ENCODE assay signal across 1 cellular context in the genomic region with DNA sequence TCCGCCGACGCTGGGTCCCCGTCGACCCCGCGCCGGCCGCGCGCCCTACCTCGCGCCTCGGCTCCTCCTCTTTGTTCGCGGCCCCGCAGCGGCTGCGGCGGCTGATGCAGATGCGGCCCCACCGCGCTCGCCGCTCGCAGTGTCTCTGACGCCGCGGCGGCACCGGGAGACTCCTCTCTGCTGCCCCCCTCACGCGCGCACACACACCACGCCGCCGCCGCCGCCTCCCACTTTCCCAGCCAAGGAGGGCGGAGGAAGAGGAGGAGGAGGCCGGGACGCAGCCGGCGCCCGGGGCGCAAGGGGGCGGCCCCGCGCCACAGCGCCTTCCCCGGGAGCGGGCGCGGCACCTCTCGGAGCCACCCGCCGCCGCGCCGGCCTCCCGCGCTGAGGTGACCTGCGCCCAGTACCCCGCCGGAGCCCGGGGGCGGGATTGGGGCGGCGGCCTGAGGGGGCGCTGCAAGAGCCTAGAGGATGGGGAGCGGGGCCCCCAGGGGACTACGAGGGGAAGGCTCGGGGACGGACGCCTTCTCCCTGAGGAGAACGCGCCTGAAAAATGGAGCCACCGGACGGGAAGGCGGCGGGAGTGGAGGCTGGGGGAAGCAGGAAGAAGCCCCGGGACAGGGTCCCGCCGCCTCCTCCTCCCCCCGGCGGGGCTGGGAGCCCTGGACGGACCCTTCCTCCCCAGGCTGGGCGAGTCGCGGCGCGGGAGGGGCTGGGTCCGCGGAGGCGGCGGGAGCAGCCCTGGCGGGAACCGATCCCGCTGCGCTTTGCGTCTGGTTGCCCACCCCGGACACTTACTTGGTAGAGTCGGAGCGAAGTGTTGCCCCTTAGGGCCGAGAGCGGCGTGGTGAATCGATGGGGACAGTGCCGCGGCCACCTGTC.
TF ChIP-seq lines count a peak whose summit lies in the region.

A gene (minus strand): TSS at position 147 of the 882 bp plus-strand sequence. CDS start 1,744 bp downstream, outside the sequence.

TF ChIP-seq in HepG2, 621 proteins besides CTCF, POLR2A, EP300 and RAD21 (continued from another document and continues in another):
- TF ChIP-seq, protein P1, sequence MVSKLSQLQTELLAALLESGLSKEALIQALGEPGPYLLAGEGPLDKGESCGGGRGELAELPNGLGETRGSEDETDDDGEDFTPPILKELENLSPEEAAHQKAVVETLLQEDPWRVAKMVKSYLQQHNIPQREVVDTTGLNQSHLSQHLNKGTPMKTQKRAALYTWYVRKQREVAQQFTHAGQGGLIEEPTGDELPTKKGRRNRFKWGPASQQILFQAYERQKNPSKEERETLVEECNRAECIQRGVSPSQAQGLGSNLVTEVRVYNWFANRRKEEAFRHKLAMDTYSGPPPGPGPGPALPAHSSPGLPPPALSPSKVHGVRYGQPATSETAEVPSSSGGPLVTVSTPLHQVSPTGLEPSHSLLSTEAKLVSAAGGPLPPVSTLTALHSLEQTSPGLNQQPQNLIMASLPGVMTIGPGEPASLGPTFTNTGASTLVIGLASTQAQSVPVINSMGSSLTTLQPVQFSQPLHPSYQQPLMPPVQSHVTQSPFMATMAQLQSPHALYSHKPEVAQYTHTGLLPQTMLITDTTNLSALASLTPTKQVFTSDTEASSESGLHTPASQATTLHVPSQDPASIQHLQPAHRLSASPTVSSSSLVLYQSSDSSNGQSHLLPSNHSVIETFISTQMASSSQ (IDR thresholded peaks at IDR 0.05; ENCODE audit: low read depth): no peak
- TF ChIP-seq, protein P1 (CRISPR knock-in tag; IDR thresholded peaks at IDR 0.05; ENCODE audit: borderline replicate concordance): no peak
- TF ChIP-seq ZMAT3 (CRISPR knock-in tag; conservative IDR thresholded peaks at IDR 0.05) (no peak), ZNF329 (CRISPR knock-in tag; IDR thresholded peaks at IDR 0.05; ENCODE audit: low read depth) (0 out of 2 replicates have a peak, but pooled peaks have one; percentile 51), TCF12 (IDR thresholded peaks at IDR 0.05) (no peak), TCF12 (CRISPR knock-in tag; IDR thresholded peaks at IDR 0.05) (no peak), ZNF383 (CRISPR knock-in tag; IDR thresholded peaks at IDR 0.05; ENCODE audit: borderline replicate concordance) (peak; percentile 49; the same call in 1 of the 2 replicates), ZNF563 (CRISPR knock-in tag; IDR thresholded peaks at IDR 0.05) (no peak; the same call in 1 of the 2 replicates), ZNF121 (CRISPR knock-in tag; IDR thresholded peaks at IDR 0.05) (peak; percentile 25; the same call in 1 of the 2 replicates), SKI (IDR thresholded peaks at IDR 0.05; ENCODE audit: partially characterized antibody) (peak; percentile 79), STAT5B (CRISPR knock-in tag; IDR thresholded peaks at IDR 0.05) (no peak), ZNF788 (CRISPR knock-in tag; IDR thresholded peaks at IDR 0.05; ENCODE audit: borderline replicate concordance) (no peak), ZNF777 (CRISPR knock-in tag; IDR thresholded peaks at IDR 0.05) (peak; percentile 85; the same call in 1 of the 2 replicates), TBL1XR1 (IDR thresholded peaks at IDR 0.05; ENCODE audit: borderline replicate concordance, low read length, partially characterized antibody) (no peak), ZNF562 (CRISPR knock-in tag; IDR thresholded peaks at IDR 0.05; ENCODE audit: borderline replicate concordance) (no peak), ZNF232 (CRISPR knock-in tag; IDR thresholded peaks at IDR 0.05; ENCODE audit: borderline replicate concordance) (0 out of 2 replicates have a peak, but pooled peaks have one; percentile 36), GZF1 (CRISPR knock-in tag; IDR thresholded peaks at IDR 0.05) (no peak), ZFP62 (CRISPR knock-in tag; IDR thresholded peaks at IDR 0.05) (no peak), NFKB2 (CRISPR knock-in tag; IDR thresholded peaks at IDR 0.05; ENCODE audit: borderline replicate concordance) (peak; percentile 1; the same call in 1 of the 2 replicates), IRX3 (CRISPR knock-in tag; IDR thresholded peaks at IDR 0.05; ENCODE audit: borderline replicate concordance, low read depth) (no peak), GABPB1 (CRISPR knock-in tag; IDR thresholded peaks at IDR 0.05) (no peak; the same call in none of the 2 replicates)
- TF ChIP-seq, protein P2, sequence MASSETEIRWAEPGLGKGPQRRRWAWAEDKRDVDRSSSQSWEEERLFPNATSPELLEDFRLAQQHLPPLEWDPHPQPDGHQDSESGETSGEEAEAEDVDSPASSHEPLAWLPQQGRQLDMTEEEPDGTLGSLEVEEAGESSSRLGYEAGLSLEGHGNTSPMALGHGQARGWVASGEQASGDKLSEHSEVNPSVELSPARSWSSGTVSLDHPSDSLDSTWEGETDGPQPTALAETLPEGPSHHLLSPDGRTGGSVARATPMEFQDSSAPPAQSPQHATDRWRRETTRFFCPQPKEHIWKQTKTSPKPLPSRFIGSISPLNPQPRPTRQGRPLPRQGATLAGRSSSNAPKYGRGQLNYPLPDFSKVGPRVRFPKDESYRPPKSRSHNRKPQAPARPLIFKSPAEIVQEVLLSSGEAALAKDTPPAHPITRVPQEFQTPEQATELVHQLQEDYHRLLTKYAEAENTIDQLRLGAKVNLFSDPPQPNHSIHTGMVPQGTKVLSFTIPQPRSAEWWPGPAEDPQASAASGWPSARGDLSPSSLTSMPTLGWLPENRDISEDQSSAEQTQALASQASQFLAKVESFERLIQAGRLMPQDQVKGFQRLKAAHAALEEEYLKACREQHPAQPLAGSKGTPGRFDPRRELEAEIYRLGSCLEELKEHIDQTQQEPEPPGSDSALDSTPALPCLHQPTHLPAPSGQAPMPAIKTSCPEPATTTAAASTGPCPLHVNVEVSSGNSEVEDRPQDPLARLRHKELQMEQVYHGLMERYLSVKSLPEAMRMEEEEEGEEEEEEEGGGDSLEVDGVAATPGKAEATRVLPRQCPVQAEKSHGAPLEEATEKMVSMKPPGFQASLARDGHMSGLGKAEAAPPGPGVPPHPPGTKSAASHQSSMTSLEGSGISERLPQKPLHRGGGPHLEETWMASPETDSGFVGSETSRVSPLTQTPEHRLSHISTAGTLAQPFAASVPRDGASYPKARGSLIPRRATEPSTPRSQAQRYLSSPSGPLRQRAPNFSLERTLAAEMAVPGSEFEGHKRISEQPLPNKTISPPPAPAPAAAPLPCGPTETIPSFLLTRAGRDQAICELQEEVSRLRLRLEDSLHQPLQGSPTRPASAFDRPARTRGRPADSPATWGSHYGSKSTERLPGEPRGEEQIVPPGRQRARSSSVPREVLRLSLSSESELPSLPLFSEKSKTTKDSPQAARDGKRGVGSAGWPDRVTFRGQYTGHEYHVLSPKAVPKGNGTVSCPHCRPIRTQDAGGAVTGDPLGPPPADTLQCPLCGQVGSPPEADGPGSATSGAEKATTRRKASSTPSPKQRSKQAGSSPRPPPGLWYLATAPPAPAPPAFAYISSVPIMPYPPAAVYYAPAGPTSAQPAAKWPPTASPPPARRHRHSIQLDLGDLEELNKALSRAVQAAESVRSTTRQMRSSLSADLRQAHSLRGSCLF (CRISPR knock-in tag; IDR thresholded peaks at IDR 0.05; ENCODE audit: borderline replicate concordance): no peak
- TF ChIP-seq, protein P3, sequence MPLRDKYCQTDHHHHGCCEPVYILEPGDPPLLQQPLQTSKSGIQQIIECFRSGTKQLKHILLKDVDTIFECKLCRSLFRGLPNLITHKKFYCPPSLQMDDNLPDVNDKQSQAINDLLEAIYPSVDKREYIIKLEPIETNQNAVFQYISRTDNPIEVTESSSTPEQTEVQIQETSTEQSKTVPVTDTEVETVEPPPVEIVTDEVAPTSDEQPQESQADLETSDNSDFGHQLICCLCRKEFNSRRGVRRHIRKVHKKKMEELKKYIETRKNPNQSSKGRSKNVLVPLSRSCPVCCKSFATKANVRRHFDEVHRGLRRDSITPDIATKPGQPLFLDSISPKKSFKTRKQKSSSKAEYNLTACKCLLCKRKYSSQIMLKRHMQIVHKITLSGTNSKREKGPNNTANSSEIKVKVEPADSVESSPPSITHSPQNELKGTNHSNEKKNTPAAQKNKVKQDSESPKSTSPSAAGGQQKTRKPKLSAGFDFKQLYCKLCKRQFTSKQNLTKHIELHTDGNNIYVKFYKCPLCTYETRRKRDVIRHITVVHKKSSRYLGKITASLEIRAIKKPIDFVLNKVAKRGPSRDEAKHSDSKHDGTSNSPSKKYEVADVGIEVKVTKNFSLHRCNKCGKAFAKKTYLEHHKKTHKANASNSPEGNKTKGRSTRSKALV (CRISPR knock-in tag; IDR thresholded peaks at IDR 0.05): peak; percentile 35; the same call in 1 of the 2 replicates
- TF ChIP-seq, protein P4, sequence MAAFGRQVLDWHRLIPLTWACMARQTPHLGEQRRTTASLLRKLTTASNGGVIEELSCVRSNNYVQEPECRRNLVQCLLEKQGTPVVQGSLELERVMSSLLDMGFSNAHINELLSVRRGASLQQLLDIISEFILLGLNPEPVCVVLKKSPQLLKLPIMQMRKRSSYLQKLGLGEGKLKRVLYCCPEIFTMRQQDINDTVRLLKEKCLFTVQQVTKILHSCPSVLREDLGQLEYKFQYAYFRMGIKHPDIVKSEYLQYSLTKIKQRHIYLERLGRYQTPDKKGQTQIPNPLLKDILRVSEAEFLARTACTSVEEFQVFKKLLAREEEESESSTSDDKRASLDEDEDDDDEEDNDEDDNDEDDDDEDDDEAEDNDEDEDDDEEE (CRISPR knock-in tag; IDR thresholded peaks at IDR 0.05): no peak
- TF ChIP-seq, protein P5, sequence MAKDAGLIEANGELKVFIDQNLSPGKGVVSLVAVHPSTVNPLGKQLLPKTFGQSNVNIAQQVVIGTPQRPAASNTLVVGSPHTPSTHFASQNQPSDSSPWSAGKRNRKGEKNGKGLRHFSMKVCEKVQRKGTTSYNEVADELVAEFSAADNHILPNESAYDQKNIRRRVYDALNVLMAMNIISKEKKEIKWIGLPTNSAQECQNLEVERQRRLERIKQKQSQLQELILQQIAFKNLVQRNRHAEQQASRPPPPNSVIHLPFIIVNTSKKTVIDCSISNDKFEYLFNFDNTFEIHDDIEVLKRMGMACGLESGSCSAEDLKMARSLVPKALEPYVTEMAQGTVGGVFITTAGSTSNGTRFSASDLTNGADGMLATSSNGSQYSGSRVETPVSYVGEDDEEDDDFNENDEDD (CRISPR knock-in tag; IDR thresholded peaks at IDR 0.05; ENCODE audit: borderline replicate concordance): peak; percentile 55; the same call in 1 of the 2 replicates
- TF ChIP-seq, protein P6, sequence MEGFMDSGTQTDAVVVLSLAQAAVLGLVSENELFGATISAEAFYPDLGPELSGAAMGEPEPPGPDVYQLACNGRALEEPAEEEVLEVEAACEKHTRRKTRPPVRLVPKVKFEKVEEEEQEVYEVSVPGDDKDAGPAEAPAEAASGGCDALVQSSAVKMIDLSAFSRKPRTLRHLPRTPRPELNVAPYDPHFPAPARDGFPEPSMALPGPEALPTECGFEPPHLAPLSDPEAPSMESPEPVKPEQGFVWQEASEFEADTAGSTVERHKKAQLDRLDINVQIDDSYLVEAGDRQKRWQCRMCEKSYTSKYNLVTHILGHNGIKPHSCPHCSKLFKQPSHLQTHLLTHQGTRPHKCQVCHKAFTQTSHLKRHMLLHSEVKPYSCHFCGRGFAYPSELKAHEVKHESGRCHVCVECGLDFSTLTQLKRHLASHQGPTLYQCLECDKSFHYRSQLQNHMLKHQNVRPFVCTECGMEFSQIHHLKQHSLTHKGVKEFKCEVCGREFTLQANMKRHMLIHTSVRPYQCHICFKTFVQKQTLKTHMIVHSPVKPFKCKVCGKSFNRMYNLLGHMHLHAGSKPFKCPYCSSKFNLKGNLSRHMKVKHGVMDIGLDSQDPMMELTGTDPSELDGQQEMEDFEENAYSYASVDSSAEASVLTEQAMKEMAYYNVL (CRISPR knock-in tag; IDR thresholded peaks at IDR 0.05; ENCODE audit: borderline replicate concordance): no peak; the same call in 1 of the 2 replicates
- TF ChIP-seq, protein P7, sequence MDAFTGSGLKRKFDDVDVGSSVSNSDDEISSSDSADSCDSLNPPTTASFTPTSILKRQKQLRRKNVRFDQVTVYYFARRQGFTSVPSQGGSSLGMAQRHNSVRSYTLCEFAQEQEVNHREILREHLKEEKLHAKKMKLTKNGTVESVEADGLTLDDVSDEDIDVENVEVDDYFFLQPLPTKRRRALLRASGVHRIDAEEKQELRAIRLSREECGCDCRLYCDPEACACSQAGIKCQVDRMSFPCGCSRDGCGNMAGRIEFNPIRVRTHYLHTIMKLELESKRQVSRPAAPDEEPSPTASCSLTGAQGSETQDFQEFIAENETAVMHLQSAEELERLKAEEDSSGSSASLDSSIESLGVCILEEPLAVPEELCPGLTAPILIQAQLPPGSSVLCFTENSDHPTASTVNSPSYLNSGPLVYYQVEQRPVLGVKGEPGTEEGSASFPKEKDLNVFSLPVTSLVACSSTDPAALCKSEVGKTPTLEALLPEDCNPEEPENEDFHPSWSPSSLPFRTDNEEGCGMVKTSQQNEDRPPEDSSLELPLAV (CRISPR knock-in tag; conservative IDR thresholded peaks at IDR 0.05; ENCODE audit: low read depth): no peak
- TF ChIP-seq, protein P8, sequence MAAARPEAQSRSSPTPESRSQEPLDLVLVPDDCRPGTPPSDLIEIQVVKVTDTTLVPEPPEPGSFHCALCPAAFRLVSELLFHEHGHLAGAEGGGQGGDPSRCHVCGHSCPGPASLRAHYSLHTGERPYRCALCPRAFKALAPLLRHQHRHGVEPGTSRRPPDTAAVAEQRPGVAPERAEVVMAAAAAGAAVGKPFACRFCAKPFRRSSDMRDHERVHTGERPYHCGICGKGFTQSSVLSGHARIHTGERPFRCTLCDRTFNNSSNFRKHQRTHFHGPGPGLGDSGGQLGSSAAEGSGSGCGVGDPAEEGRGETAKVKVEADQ (CRISPR knock-in tag; IDR thresholded peaks at IDR 0.05; ENCODE audit: borderline replicate concordance): no peak; the same call in 1 of the 2 replicates
- TF ChIP-seq, protein P9, sequence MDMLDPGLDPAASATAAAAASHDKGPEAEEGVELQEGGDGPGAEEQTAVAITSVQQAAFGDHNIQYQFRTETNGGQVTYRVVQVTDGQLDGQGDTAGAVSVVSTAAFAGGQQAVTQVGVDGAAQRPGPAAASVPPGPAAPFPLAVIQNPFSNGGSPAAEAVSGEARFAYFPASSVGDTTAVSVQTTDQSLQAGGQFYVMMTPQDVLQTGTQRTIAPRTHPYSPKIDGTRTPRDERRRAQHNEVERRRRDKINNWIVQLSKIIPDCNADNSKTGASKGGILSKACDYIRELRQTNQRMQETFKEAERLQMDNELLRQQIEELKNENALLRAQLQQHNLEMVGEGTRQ (IDR thresholded peaks at IDR 0.05; ENCODE audit: low read depth, low read length): no peak
- TF ChIP-seq, protein P9 (CRISPR knock-in tag; IDR thresholded peaks at IDR 0.05; ENCODE audit: borderline replicate concordance): no peak
